15 cellular contexts compared by ENCODE assay signal in the genomic region with DNA sequence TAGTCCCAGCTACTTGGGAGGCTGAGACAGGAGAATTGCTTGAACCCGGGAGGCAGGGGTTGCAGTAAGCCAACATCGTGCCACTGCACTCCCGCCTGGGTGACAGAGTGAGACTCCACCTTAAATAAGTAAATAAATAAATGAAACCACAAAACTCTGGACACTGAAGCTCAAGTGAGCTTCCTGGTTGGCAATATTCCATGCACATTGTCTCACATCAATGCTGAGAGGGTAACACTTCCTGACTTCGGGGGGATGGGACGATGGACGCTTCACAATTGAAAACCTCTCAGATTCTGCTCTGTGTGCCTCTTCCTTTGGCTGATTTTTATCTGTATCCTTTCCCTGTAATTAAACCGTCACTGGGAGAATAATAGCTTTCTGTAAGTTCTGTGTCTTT.
DNase-seq lines count a peak whose midpoint lies in the region; ATAC-seq and TF ChIP-seq lines count a peak whose summit lies in the region.
"Had no signal": no experiment of that assay in that cellular context is flagged by ENCODE, and none has a peak within 500 bp of the region (broad histone marks: within the 10 kb centered on the region; RNA-seq: fewer than 3 reads in every experiment).

No MANE protein-coding gene starts in this region.

- H4K12ac ChIP-seq in trophoblast cell (ENCODE audit: low read depth, low read length), result no peak overlapping the region

- no peak overlapping the region for H2AK5ac ChIP-seq in trophoblast cell (ENCODE audit: low read length)

- peaks cover 12% of the 10 kb centered on the region for H3K79me1 ChIP-seq in trophoblast cell (ENCODE audit: low read length)

- H3K4me3 ChIP-seq in HEK293 (ENCODE audit: low read depth, low read length) (no peak overlapping the region), trophoblast cell (ENCODE audit: low read depth, low read length) (no peak overlapping the region)
- H3K4me3 ChIP-seq: HAP-1 had no signal

- peaks cover 17% of the 10 kb centered on the region for H3K27me3 Mint-ChIP-seq in activated T-cell treated with anti-CD3 and anti-CD28 coated beads, Interleukin-2, amount 50 U/mL, for 24 hours

- no CpG with 5 or more reads among the region's 7 CpGs for WGBS in trophoblast cell (ENCODE audit: extremely low coverage, insufficient coverage, insufficient read length)

- H2BK5ac ChIP-seq in trophoblast cell (ENCODE audit: low read depth, low read length, poor library complexity), result peak overlapping the region; percentile 87

- H3K23ac ChIP-seq in trophoblast cell (ENCODE audit: low read length), result no peak overlapping the region

- H3K27ac Mint-ChIP-seq in activated T-cell treated with anti-CD3 and anti-CD28 coated beads, Interleukin-2, amount 50 U/mL, for 24 hours, result no peak overlapping the region
- H3K27ac Mint-ChIP-seq: activated naive CD8-positive, alpha-beta T cell treated with anti-CD3 and anti-CD28 coated beads, Interleukin-2, amount 10 ng/mL, durations not matched to agents 7 days and 5 days; CD4-positive, alpha-beta T cell had no signal

- CTCF ChIA-PET in HEK293 (lab: Yijun Ruan, JAX), result interaction anchor here (0.7 to 1.7 kb wide), 4 partner anchors 31 to 1200 kb away, joined by 3 to 4 read pairs (median 3); no protein-coding TSS in a partner anchor

- H3K9me3 ChIP-seq in HEK293 (ENCODE audit: control insufficient read depth, insufficient read depth, low read depth, low read length) (no peaks in the 10 kb centered on the region), trophoblast cell (ENCODE audit: insufficient read depth, low read depth, low read length) (no peaks in the 10 kb centered on the region)
- H3K9me3 ChIP-seq: HAP-1 had no signal

- H2BK120ac ChIP-seq in trophoblast cell (ENCODE audit: insufficient read depth, low read length, poor library complexity), result peak overlapping the region; percentile 75

- no peak overlapping the region for H3K4me3 Mint-ChIP-seq in activated T-cell treated with anti-CD3 and anti-CD28 coated beads, Interleukin-2, amount 50 U/mL, for 24 hours
- H3K4me3 Mint-ChIP-seq: activated naive CD8-positive, alpha-beta T cell treated with anti-CD3 and anti-CD28 coated beads, Interleukin-2, amount 10 ng/mL, durations not matched to agents 7 days and 5 days; CD4-positive, alpha-beta T cell had no signal

- H3K4me1 Mint-ChIP-seq in activated T-cell treated with anti-CD3 and anti-CD28 coated beads, Interleukin-2, amount 50 U/mL, for 24 hours (ENCODE audit: low read depth), result no peaks in the 10 kb centered on the region
- H3K4me1 Mint-ChIP-seq: activated naive CD8-positive, alpha-beta T cell treated with anti-CD3 and anti-CD28 coated beads, Interleukin-2, amount 10 ng/mL, durations not matched to agents 7 days and 5 days had no signal

- peak overlapping the region; percentile 89 for H2BK12ac ChIP-seq in trophoblast cell (ENCODE audit: low read length)

- peaks cover 3% of the 10 kb centered on the region for H3K9me3 Mint-ChIP-seq in activated T-cell treated with anti-CD3 and anti-CD28 coated beads, Interleukin-2, amount 50 U/mL, for 24 hours
- H3K9me3 Mint-ChIP-seq: activated naive CD8-positive, alpha-beta T cell treated with anti-CD3 and anti-CD28 coated beads, Interleukin-2, amount 10 ng/mL, durations not matched to agents 7 days and 5 days had no signal

- POLR2A ChIA-PET in HEK293 (lab: Yijun Ruan, JAX), result interaction anchor here (0.9 kb wide), 1 partner anchor 70 kb away, joined by 4 read pairs; no protein-coding TSS in a partner anchor

- H3K18ac ChIP-seq in trophoblast cell (ENCODE audit: low read length), result no peak overlapping the region

- ATAC-seq in GM18868 (IDR thresholded peaks at IDR 0.05; ENCODE audit: unreplicated experiment) (no peak), GM18870 (IDR thresholded peaks at IDR 0.05; ENCODE audit: unreplicated experiment) (no peak)

- peak overlapping the region; percentile 79 for H4K91ac ChIP-seq in trophoblast cell (ENCODE audit: low read depth, low read length)

- TF ChIP-seq CTCF in HEK293 (tag by site-specific recombination; IDR thresholded peaks at IDR 0.05), result no peak

- no peaks in the 10 kb centered on the region for H3K27me3 ChIP-seq in trophoblast cell (ENCODE audit: insufficient read depth, low read length)

- H3K36me3 Mint-ChIP-seq in activated T-cell treated with anti-CD3 and anti-CD28 coated beads, Interleukin-2, amount 50 U/mL, for 24 hours (ENCODE audit: low read depth), result no peaks in the 10 kb centered on the region
- H3K36me3 Mint-ChIP-seq: activated naive CD8-positive, alpha-beta T cell treated with anti-CD3 and anti-CD28 coated beads, Interleukin-2, amount 10 ng/mL, durations not matched to agents 7 days and 5 days had no signal

- no peak overlapping the region for H3K4ac ChIP-seq in trophoblast cell (ENCODE audit: low read depth, low read length)

- no peaks in the 10 kb centered on the region for H3K79me2 ChIP-seq in trophoblast cell (ENCODE audit: control insufficient read depth, insufficient read depth, low read length, poor library complexity)

- H3K36me3 ChIP-seq in HEK293 (ENCODE audit: control insufficient read depth in 2 of 2, insufficient read depth in 1 of 2, low read length in 2 of 2) (no peaks in the 10 kb centered on the region), trophoblast cell (ENCODE audit: control insufficient read depth in 1 of 2, insufficient read depth in 2 of 2, low read length in 2 of 2) (no peaks in the 10 kb centered on the region)
- H3K36me3 ChIP-seq: HAP-1 had no signal

- H3K14ac ChIP-seq in trophoblast cell (ENCODE audit: low read length), result no peak overlapping the region

- H4K8ac ChIP-seq in trophoblast cell (ENCODE audit: low read depth, low read length), result peak overlapping the region; percentile 62

- H3K27ac ChIP-seq in HEK293 (ENCODE audit: extremely low read depth, low read depth, low read length) (no peak overlapping the region), trophoblast cell (ENCODE audit: low read depth, low read length) (peak overlapping the region; percentile 84)

- H3K4me1 ChIP-seq in HEK293 (ENCODE audit: control insufficient read depth, insufficient read depth, low read length) (peaks cover 3% of the 10 kb centered on the region; the same call in 1 of the 2 replicates), trophoblast cell (ENCODE audit: control insufficient read depth in 1 of 2, insufficient read depth in 2 of 2, low read length in 2 of 2) (peaks cover 6 to 9% of the 10 kb centered on the region in 2 experiments)

- no peak overlapping the region for H3K9ac ChIP-seq in trophoblast cell (ENCODE audit: low read length)

- H3K4me2 ChIP-seq in trophoblast cell (ENCODE audit: low read length), result no peak overlapping the region

- DNase-seq in NCI-H2196 treated with DMSO at 0.1 percent for 48 hours (lab: John Stamatoyannopoulos, UW; ENCODE audit: unreplicated experiment) (peak; percentile 61), dermis microvascular lymphatic vessel endothelial cell (ENCODE audit: low read depth in 2 of 2) (peak; percentile 35 to 75), trophoblast cell (no peak)
- no peak for DNase-seq in activated T-cell treated with anti-CD3 and anti-CD28 coated beads, Interleukin-2, amount 50 U/mL, for 24 hours
- DNase-seq: activated naive CD8-positive, alpha-beta T cell treated with anti-CD3 and anti-CD28 coated beads, Interleukin-2, amount 10 ng/mL, durations not matched to agents 7 days and 5 days; CD4-positive, alpha-beta T cell; cerebellar nuclear complex; hypothalamus; MM.1S; NCI-H524; SHP77 treated with DMSO at 0.1 percent for 48 hours had no signal

- H2AFZ ChIP-seq in trophoblast cell (ENCODE audit: insufficient read depth, low read length, poor library complexity), result no peak overlapping the region

TF ChIP-seq in HEK293, 187 proteins besides CTCF, POLR2A, EP300 and RAD21:
- TF ChIP-seq SP7 (tag by site-specific recombination; IDR thresholded peaks at IDR 0.05) (peak; percentile 45), GLI4 (tag by site-specific recombination; IDR thresholded peaks at IDR 0.05) (no peak)
TF ChIP-seq in HEK293: peak in this region for 1.

Comparison
In these comparisons a context has a peak if more than half of its experiments do, and no peak if none do; other contexts are left out.
1. DNase-seq: peak in NCI-H2196 treated with DMSO at 0.1 percent for 48 hours (single experiment) and dermis microvascular lymphatic vessel endothelial cell (2 of 2); none in trophoblast cell (0 of 2) and activated T-cell treated with anti-CD3 and anti-CD28 coated beads, Interleukin-2, amount 50 U/mL, for 24 hours (single experiment).